Comparison of ENCODE assay signal across 12 cellular contexts in the genomic region with DNA sequence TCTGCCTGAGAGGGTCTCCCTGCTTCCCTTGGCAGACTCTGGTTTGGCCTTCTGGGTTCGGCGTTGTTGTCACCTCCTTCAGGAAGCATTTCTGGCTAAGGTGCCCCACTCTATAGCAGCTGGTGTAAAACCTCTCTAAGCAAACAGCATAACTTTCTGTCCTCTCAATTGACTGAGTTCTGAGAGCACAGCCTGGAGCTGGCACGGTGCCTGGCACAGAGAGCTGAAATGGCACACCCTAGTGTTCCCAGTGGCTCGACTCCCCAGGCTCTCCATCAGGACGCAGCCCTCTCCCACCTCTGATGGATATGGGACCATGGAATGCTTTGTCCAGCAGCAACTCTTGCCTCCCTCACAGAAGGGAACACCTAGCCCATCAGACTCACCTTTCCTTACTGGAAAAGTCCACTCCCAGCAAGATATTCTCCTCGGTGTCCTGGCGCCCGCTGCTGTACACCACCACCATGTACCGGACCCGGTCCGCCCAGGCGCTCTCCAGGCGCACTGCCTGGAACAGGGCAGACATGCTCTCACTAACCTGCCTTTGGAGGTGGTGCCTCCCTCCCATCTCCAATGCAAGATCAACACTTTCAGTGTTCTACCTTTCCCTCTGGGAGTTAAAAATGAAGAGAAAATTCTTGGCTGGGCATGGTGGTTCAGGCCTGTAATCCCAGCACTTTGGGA. TPM values are rescaled to one million over a fixed set of nuclear protein-coding genes. Genes with fewer than 3 reads are reported as not detected.
A peak's percentile ranks its signal among the peaks of the same experiment; 100 is the strongest.
DNase-seq lines count a peak whose midpoint lies in the region; ATAC-seq, FAIRE-seq and TF ChIP-seq lines count a peak whose summit lies in the region.
"Had no signal": no experiment of that assay in that cellular context is flagged by ENCODE, and none has a peak within 500 bp of the region (broad histone marks: within the 10 kb centered on the region; RNA-seq: fewer than 3 reads in every experiment).

No MANE protein-coding gene starts in this region.

- H3K9me3 ChIP-seq in right cardiac atrium (ENCODE audit: control insufficient read depth, low read length) (no peaks in the 10 kb centered on the region), stomach smooth muscle (ENCODE audit: control insufficient read depth in 2 of 2, low read length in 2 of 2) (no peaks in the 10 kb centered on the region)
- H3K9me3 ChIP-seq: HAP-1 had no signal

- intact Hi-C loops in right cardiac atrium (cut with DNase I) = loop anchor here in 1 of 4 donors (10.0 kb wide), 1 partner anchor 138 kb away; no protein-coding TSS in a partner anchor

- no peak for TF ChIP-seq CTCF in brain microvascular endothelial cell (IDR thresholded peaks at IDR 0.05; ENCODE audit: low read depth, low read length, missing control alignments)

- ATAC-seq in right cardiac atrium (peak; percentile 39 to 59), GM19395 (IDR thresholded peaks at IDR 0.05; ENCODE audit: unreplicated experiment) (no peak)

- H3K9ac ChIP-seq in stomach smooth muscle (ENCODE audit: low read length in 2 of 2) = no peak overlapping the region

- H3K27ac ChIP-seq in brain microvascular endothelial cell = peak overlapping the region; percentile 10
- H3K27ac ChIP-seq in right cardiac atrium (ENCODE audit: low read length) = peak overlapping the region; percentile 70
- H3K27ac ChIP-seq in stomach smooth muscle (ENCODE audit: low read length) = peak overlapping the region; percentile 6

- no peak for FAIRE-seq in frontal cortex (lab: Jason Lieb, UNC)

- WGBS in right cardiac atrium = 78% methylated on average over 13 of the region's 13 CpGs

- peak; percentile 20 for DNase-seq in NCI-H1694 treated with DMSO at 0.1 percent for 48 hours (lab: John Stamatoyannopoulos, UW)
- no peak for DNase-seq in NCI-H1694 (lab: John Stamatoyannopoulos, UW)
- no peak for DNase-seq in brain microvascular endothelial cell
- peak; percentile 59 to 87 (median 82) for DNase-seq in right cardiac atrium
- DNase-seq in ACHN = no peak
- no peak for DNase-seq in frontal cortex (ENCODE audit: low spot score in 2 of 2)
- DNase-seq: activated CD4-positive, alpha-beta memory T cell treated with anti-CD3 and anti-CD28 coated beads for 36 hours; KG1; NCI-H1930 had no signal

- H3K4me3 ChIP-seq in brain microvascular endothelial cell (ENCODE audit: low read depth, low read length) = no peak overlapping the region
- no peak overlapping the region for H3K4me3 ChIP-seq in right cardiac atrium (ENCODE audit: low read length)
- H3K4me3 ChIP-seq in stomach smooth muscle (ENCODE audit: low read length in 2 of 2) = no peak overlapping the region
- H3K4me3 ChIP-seq: HAP-1 had no signal

- H3K36me3 ChIP-seq in brain microvascular endothelial cell (replicated peaks) (peaks cover 91% of the 10 kb centered on the region), stomach smooth muscle (ENCODE audit: control insufficient read depth in 2 of 2, insufficient read depth in 2 of 2, low read length in 2 of 2) (peaks cover 24 to 30% of the 10 kb centered on the region in 2 donors)

- in situ Hi-C loops in brain microvascular endothelial cell (cut with HindIII; ENCODE audit: low pct_ligation_motif_present, low sequenced_read_pairs) (no loop called here), ACHN (cut with HindIII; ENCODE audit: low pct_ligation_motif_present, low pct_unique_long_range_greater_than_20kb, low sequenced_read_pairs) (loop anchor here (25.0 kb wide), 1 partner anchor 154 kb away; no protein-coding TSS in a partner anchor)

- H3K27me3 ChIP-seq in brain microvascular endothelial cell (replicated peaks) (no peaks in the 10 kb centered on the region), right cardiac atrium (ENCODE audit: control insufficient read depth, insufficient read depth) (no peaks in the 10 kb centered on the region), stomach smooth muscle (ENCODE audit: control insufficient read depth in 1 of 2, insufficient read depth in 2 of 2, low read length in 2 of 2) (no peaks in the 10 kb centered on the region)

- peaks cover 24% of the 10 kb centered on the region for H3K4me1 ChIP-seq in right cardiac atrium (ENCODE audit: control insufficient read depth, insufficient read depth, low read length)
- H3K4me1 ChIP-seq in stomach smooth muscle (ENCODE audit: control insufficient read depth, insufficient read depth, low read length) = peaks cover 10% of the 10 kb centered on the region
- H3K4me1 ChIP-seq: HAP-1 had no signal

RNA-seq across cellular contexts. Expression of a gene that starts 40.6 kb away (rescaled TPM):
- total RNA-seq in right cardiac atrium (10 to 100 TPM; 39.2 to 46.6 (median 41.5) TPM), frontal cortex (4.1 TPM)
- 11.6 TPM for polyA plus RNA-seq in right cardiac atrium

Comparison
In these comparisons a context has a peak if more than half of its experiments do, and no peak if none do; other contexts are left out.
1. DNase-seq: peak in NCI-H1694 treated with DMSO at 0.1 percent for 48 hours (single experiment) and right cardiac atrium (3 of 3); none in NCI-H1694 (single experiment), brain microvascular endothelial cell (single experiment), ACHN (single experiment) and frontal cortex (0 of 2).
2. H3K27ac ChIP-seq: peak in every context shown above with its lines; median percentile 70 in right cardiac atrium; 10 in brain microvascular endothelial cell; 6 in stomach smooth muscle.